Comparison of ENCODE assay signal across 30 cellular contexts in genomic region chr11:109775686-109776085, GRCh38.
"Had no signal": no experiment of that assay in that cellular context is flagged by ENCODE, and none has a peak within 500 bp of the region (broad histone marks: within the 10 kb centered on the region; RNA-seq: fewer than 3 reads in every experiment).

No MANE protein-coding gene starts in this region.

- H3K4me3 Mint-ChIP-seq: dendritic cell treated with granulocyte-macrophage colony-stimulating factor and Interleukin-4, amounts not matched to agents 40 ng/mL and 50 ng/mL, for 4 days; effector memory CD8-positive, alpha-beta T cell; endodermal cell; immature natural killer cell; mesothelial cell of epicardium; naive B cell; naive thymus-derived CD8-positive, alpha-beta T cell had no signal

- H3K27ac Mint-ChIP-seq: dendritic cell treated with granulocyte-macrophage colony-stimulating factor and Interleukin-4, amounts not matched to agents 40 ng/mL and 50 ng/mL, for 4 days; effector memory CD8-positive, alpha-beta T cell; endodermal cell; immature natural killer cell; mesothelial cell of epicardium; naive B cell; naive thymus-derived CD8-positive, alpha-beta T cell had no signal

- H3K27ac ChIP-seq: colonic mucosa, epithelial cell of prostate, esophagus squamous epithelium, gastrocnemius medialis, heart right ventricle, left lung, lower lobe of right lung had no signal

- H3K36me3 ChIP-seq: colonic mucosa, esophagus squamous epithelium, gastrocnemius medialis, heart right ventricle, left lung, lower lobe of right lung had no signal

- H3K9me3 ChIP-seq: colonic mucosa, esophagus squamous epithelium, gastrocnemius medialis, heart right ventricle, left lung, lower lobe of right lung, mucosa of descending colon had no signal

- ATAC-seq: effector memory CD8-positive, alpha-beta T cell; esophagus mucosa; gastrocnemius medialis; heart right ventricle; left cardiac atrium; left lung; left ventricle myocardium superior; lower lobe of right lung; mucosa of descending colon; naive thymus-derived CD8-positive, alpha-beta T cell had no signal

- H3K36me3 Mint-ChIP-seq: immature natural killer cell; mesothelial cell of epicardium; naive B cell; naive thymus-derived CD8-positive, alpha-beta T cell had no signal

- H3K27me3 ChIP-seq: colonic mucosa, esophagus squamous epithelium, gastrocnemius medialis, heart right ventricle, left lung had no signal

- H3K4me1 ChIP-seq: colonic mucosa, esophagus squamous epithelium, gastrocnemius medialis, heart right ventricle, left lung, lower lobe of right lung had no signal

- DNase-seq: colonic mucosa; cortex of kidney; effector CD8-positive, alpha-beta T cell; effector memory CD8-positive, alpha-beta T cell; endodermal cell; erythroblast; esophagus squamous epithelium; foreskin fibroblast; foreskin melanocyte; gastrocnemius medialis; glutamatergic neuron; head of caudate nucleus; heart right ventricle; hippocampal formation; immature natural killer cell; islet precursor cell; kidney; left cardiac atrium; left lung; left ventricle myocardium superior; lower lobe of right lung; mesenchymal stem cell; mucosa of descending colon; naive B cell; naive thymus-derived CD8-positive, alpha-beta T cell had no signal

- H3K4me3 ChIP-seq: colonic mucosa, esophagus squamous epithelium, gastrocnemius medialis, heart right ventricle, left lung, lower lobe of right lung, mucosa of descending colon had no signal

- FAIRE-seq: endometrium, kidney had no signal

- H3K4me1 Mint-ChIP-seq: endodermal cell; immature natural killer cell; mesothelial cell of epicardium; naive B cell; naive thymus-derived CD8-positive, alpha-beta T cell had no signal

- H3K27me3 Mint-ChIP-seq: effector memory CD8-positive, alpha-beta T cell; naive thymus-derived CD8-positive, alpha-beta T cell had no signal

- H3K9me3 Mint-ChIP-seq: dendritic cell treated with granulocyte-macrophage colony-stimulating factor and Interleukin-4, amounts not matched to agents 40 ng/mL and 50 ng/mL, for 4 days; endodermal cell; mesothelial cell of epicardium; naive B cell; naive thymus-derived CD8-positive, alpha-beta T cell had no signal
